Comparison of ENCODE assay signal across 8 cellular contexts in genomic region chr2:160994141-160995002, GRCh38.
DNase-seq lines count a peak whose midpoint lies in the region; ATAC-seq and TF ChIP-seq lines count a peak whose summit lies in the region.

No MANE protein-coding gene starts in this region.

- H3K27me3 Mint-ChIP-seq in H9 (ENCODE audit: low read depth) = no peaks in the 10 kb centered on the region

- no peak overlapping the region for H2BK15ac ChIP-seq in H9 (ENCODE audit: low read depth, low read length)

- no peaks in the 10 kb centered on the region for H3F3A ChIP-seq in Loucy (ENCODE audit: low read depth)

- H3K9me3 Mint-ChIP-seq in H9 = no peaks in the 10 kb centered on the region

- DNase-seq in GM04503 (ENCODE audit: low read depth) (peak; percentile 84), H9 (peak; percentile 69), SHP77 treated with DMSO at 0.1 percent for 48 hours (lab: John Stamatoyannopoulos, UW) (peak; percentile 15), ovary (peak in 4 of 5 donors; percentile 47 to 89 (median 70)), transverse colon (peak; percentile 75)
- peak; percentile 68 for DNase-seq in activated gamma-delta T cell treated with anti-CD3 and anti-CD28 coated beads, Interleukin-2, amount 50 U/mL, for 16 hours (ENCODE audit: low read depth)

- no CpG with 5 or more reads among the region's 16 CpGs for WGBS in H9 (ENCODE audit: extremely low coverage, insufficient read length, low lambda C conversion rate)
- WGBS in gastroesophageal sphincter (ENCODE audit: low coverage in 1 of 2), 2 donors = 44 to 46% methylated on average over 16 of the region's 16 CpGs
- 43 to 46% (median 46%) methylated on average over 16 of the region's 16 CpGs for WGBS in ovary, 3 donors
- 45 to 48% methylated on average over 16 of the region's 16 CpGs for WGBS in transverse colon (ENCODE audit: low coverage in 1 of 2), 2 donors

- no peak overlapping the region for H2BK12ac ChIP-seq in H9 (ENCODE audit: insufficient read length, low read depth, low read length)

- no peak overlapping the region for H2BK5ac ChIP-seq in H9 (ENCODE audit: insufficient read length, low read length)

- in situ Hi-C loops in transverse colon (cut with MboI; ENCODE audit: low pct_ligation_motif_present in 1 of 4, low pct_unique_long_range_greater_than_20kb in 1 of 4, low sequenced_read_pairs in 3 of 4) = loop anchor here in 3 of 4 donors (25.0 kb wide), 2 partner anchors 732 to 882 kb away; no protein-coding TSS in a partner anchor

- H3K14ac ChIP-seq in H9 (ENCODE audit: insufficient read depth, low read length) = no peak overlapping the region

- H2AFZ ChIP-seq in H9 (ENCODE audit: low read length) (peak overlapping the region; percentile 43), Loucy (ENCODE audit: low read length) (peak overlapping the region; percentile 70)

- H3T11ph ChIP-seq in H9 (ENCODE audit: low read length) = no peak overlapping the region

- H3K4me3 ChIP-seq in Loucy (ENCODE audit: low read length, poor library complexity, severe bottlenecking) = peak overlapping the region; percentile 18
- peak overlapping the region in 1 of 2 donors; percentile 19 for H3K4me3 ChIP-seq in gastroesophageal sphincter
- H3K4me3 ChIP-seq in ovary = no peak overlapping the region
- H3K4me3 ChIP-seq in transverse colon = no peak overlapping the region

- no peak overlapping the region for H4K8ac ChIP-seq in H9 (replicated peaks; ENCODE audit: insufficient read length, low read depth, low read length)

- H3K36me3 ChIP-seq in Loucy (ENCODE audit: insufficient read depth, low read length) (no peaks in the 10 kb centered on the region), gastroesophageal sphincter (no peaks in the 10 kb centered on the region), ovary (no peaks in the 10 kb centered on the region), transverse colon (no peaks in the 10 kb centered on the region)

- H3K4me1 ChIP-seq in H9 (ENCODE audit: insufficient read depth, low read length) (no peaks in the 10 kb centered on the region), Loucy (ENCODE audit: insufficient read depth, low read length, poor library complexity, severe bottlenecking) (no peaks in the 10 kb centered on the region), gastroesophageal sphincter (peaks cover 3 to 11% (median 5%) of the 10 kb centered on the region in 3 donors), ovary (ENCODE audit: insufficient read depth) (no peaks in the 10 kb centered on the region), transverse colon (no peaks in the 10 kb centered on the region)

- no peaks in the 10 kb centered on the region for H3K23me2 ChIP-seq in H9 (ENCODE audit: insufficient read length, low read depth, low read length, poor library complexity, severe bottlenecking)

- H3K4me2 ChIP-seq in H9 (ENCODE audit: insufficient read depth, insufficient read length, low read length) (no peak overlapping the region), Loucy (ENCODE audit: low read depth, low read length, poor library complexity, severe bottlenecking) (peak overlapping the region; percentile 45)

- no peak overlapping the region for H3K23ac ChIP-seq in H9 (ENCODE audit: insufficient read length, low read depth, low read length)

- no peaks in the 10 kb centered on the region for H3K79me2 ChIP-seq in H9 (ENCODE audit: insufficient read depth, low read length)
- no peaks in the 10 kb centered on the region for H3K79me2 ChIP-seq in Loucy (ENCODE audit: insufficient read depth, low read length)

- H3K27ac ChIP-seq in H9 (ENCODE audit: insufficient read length, low read depth, low read length) (no peak overlapping the region), gastroesophageal sphincter (peak overlapping the region in 1 of 4 donors; percentile 16), ovary (no peak overlapping the region), transverse colon (peak overlapping the region in 3 of 4 donors; percentile 4 to 41 (median 32))

- H3K4ac ChIP-seq in H9 (ENCODE audit: low read depth, low read length) = no peak overlapping the region

- intact Hi-C loops in ovary (cut with DNase I) (loop anchor here in 2 of 4 donors (10.0 kb wide), 3 partner anchors 880 to 1710 kb away; partner anchors contain the start of gene WDSUB1 (in 1 of the 2)), transverse colon (cut with DNase I; ENCODE audit: low total_unique reads) (no loop called here)

- H3K18ac ChIP-seq in H9 (ENCODE audit: insufficient read length, low read depth, low read length) = no peak overlapping the region

- TF ChIP-seq EP300 in gastroesophageal sphincter (IDR thresholded peaks at IDR 0.05) = no peak
- no peak for TF ChIP-seq EP300 in ovary (IDR thresholded peaks at IDR 0.05)
- no peak for TF ChIP-seq EP300 in transverse colon (IDR thresholded peaks at IDR 0.05; ENCODE audit: low read depth)

- no peak overlapping the region for H3K56ac ChIP-seq in H9 (ENCODE audit: insufficient read length, low read depth, low read length)

- H2BK20ac ChIP-seq in H9 (ENCODE audit: low read depth, low read length, poor library complexity, severe bottlenecking) = no peak overlapping the region

- no peak overlapping the region for H3K4me3 Mint-ChIP-seq in H9

- H3K9ac ChIP-seq in H9 (ENCODE audit: extremely low read depth, insufficient read length, low read length) (no peak overlapping the region), Loucy (ENCODE audit: low read depth, low read length, poor library complexity, severe bottlenecking) (no peak overlapping the region)

- TF ChIP-seq POLR2A in gastroesophageal sphincter (IDR thresholded peaks at IDR 0.05) (no peak), ovary (IDR thresholded peaks at IDR 0.05) (no peak), transverse colon (IDR thresholded peaks at IDR 0.05) (no peak)

- no peak overlapping the region for H4K91ac ChIP-seq in H9 (ENCODE audit: insufficient read length, low read depth, low read length)

- peaks cover 8 to 11% of the 10 kb centered on the region in 2 experiments for H3K4me1 Mint-ChIP-seq in H9

- TF ChIP-seq CTCF in H9 (conservative IDR thresholded peaks at IDR 0.05) = peak; percentile 87
- TF ChIP-seq CTCF in Loucy (conservative IDR thresholded peaks at IDR 0.05; ENCODE audit: low read length) = peak; percentile 91
- TF ChIP-seq CTCF in gastroesophageal sphincter (IDR thresholded peaks at IDR 0.05) = peak; percentile 84 to 96 (median 88)
- TF ChIP-seq CTCF in ovary (IDR thresholded peaks at IDR 0.05) = peak; percentile 77 to 94 (median 91)
- peak; percentile 79 to 84 (median 83) for TF ChIP-seq CTCF in transverse colon (IDR thresholded peaks at IDR 0.05)

- H3K9me2 ChIP-seq in Loucy (replicated peaks; ENCODE audit: low read depth, low read length) = no peaks in the 10 kb centered on the region

- no peak overlapping the region for H2AK5ac ChIP-seq in H9 (ENCODE audit: insufficient read length, low read length)

- no peaks in the 10 kb centered on the region for H3K79me1 ChIP-seq in H9 (ENCODE audit: insufficient read depth, low read depth, low read length, poor library complexity, severe bottlenecking)

- ATAC-seq in gastroesophageal sphincter = peak; percentile 94

- no peak overlapping the region for H3K27ac Mint-ChIP-seq in H9

- H3K9me3 ChIP-seq in H9 (ENCODE audit: control insufficient read depth, low read depth, low read length) = no peaks in the 10 kb centered on the region
- no peaks in the 10 kb centered on the region for H3K9me3 ChIP-seq in Loucy (ENCODE audit: insufficient read depth, low read depth, low read length)
- no peaks in the 10 kb centered on the region for H3K9me3 ChIP-seq in gastroesophageal sphincter
- H3K9me3 ChIP-seq in ovary = no peaks in the 10 kb centered on the region
- no peaks in the 10 kb centered on the region for H3K9me3 ChIP-seq in transverse colon

- no peak overlapping the region for H4K5ac ChIP-seq in H9 (ENCODE audit: insufficient read length, low read depth, low read length)

- H3K27me3 ChIP-seq in H9 (ENCODE audit: insufficient read depth, low read length) = no peaks in the 10 kb centered on the region; the same call in 1 of the 2 replicates
- no peaks in the 10 kb centered on the region for H3K27me3 ChIP-seq in Loucy (ENCODE audit: insufficient read depth, low read length, poor library complexity, severe bottlenecking)
- no peaks in the 10 kb centered on the region for H3K27me3 ChIP-seq in gastroesophageal sphincter
- H3K27me3 ChIP-seq in ovary = no peaks in the 10 kb centered on the region
- H3K27me3 ChIP-seq in transverse colon = no peaks in the 10 kb centered on the region

- H4K20me1 ChIP-seq in H9 (ENCODE audit: control insufficient read depth, insufficient read depth, insufficient read length) (no peaks in the 10 kb centered on the region), Loucy (ENCODE audit: insufficient read depth, low read length, poor library complexity, severe bottlenecking) (no peaks in the 10 kb centered on the region)

- no peak overlapping the region for H2BK120ac ChIP-seq in H9 (ENCODE audit: low read depth, low read length, poor library complexity, severe bottlenecking)

- no peaks in the 10 kb centered on the region for H3K36me3 Mint-ChIP-seq in H9 (ENCODE audit: insufficient read depth in 1 of 3, low read depth in 3 of 3)

Comparison
In these comparisons a context has a peak if more than half of its experiments do, and no peak if none do; other contexts are left out.
1. DNase-seq: peak in every context shown above with its lines; median percentile 84 in GM04503; 75 in transverse colon; 70 in ovary; 69 in H9; 68 in activated gamma-delta T cell treated with anti-CD3 and anti-CD28 coated beads, Interleukin-2, amount 50 U/mL, for 16 hours; 15 in SHP77 treated with DMSO at 0.1 percent for 48 hours.
2. H3K27ac ChIP-seq: peak in transverse colon (3 of 4); none in H9 (single experiment) and ovary (0 of 2).
3. Peak in every context shown above with its lines, with median percentiles within 50 percentile points of each other: CTCF ChIP-seq.